In the genomic region with DNA sequence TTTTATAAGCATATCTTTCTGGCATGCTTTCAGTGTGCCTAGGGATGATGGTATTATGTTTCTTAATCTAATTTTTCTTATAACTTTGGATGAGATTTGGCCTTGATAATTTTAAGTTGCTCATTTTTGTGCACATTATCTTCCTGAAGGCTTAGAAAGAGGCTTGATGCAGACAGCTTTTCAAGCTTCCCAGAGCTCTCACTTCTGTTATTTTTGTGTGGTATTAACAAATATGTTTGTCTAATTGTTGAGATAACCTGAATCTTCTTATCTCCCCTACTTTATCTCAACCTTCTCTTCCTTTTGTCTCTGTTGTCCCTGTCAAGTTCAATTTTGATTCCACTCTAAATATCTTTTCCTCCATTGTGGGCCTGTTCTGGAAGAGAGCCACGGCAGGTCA, we compare ENCODE assay signal across 7 cellular contexts.
"Had no signal": no experiment of that assay in that cellular context is flagged by ENCODE, and none has a peak within 500 bp of the region (broad histone marks: within the 10 kb centered on the region; RNA-seq: fewer than 3 reads in every experiment).

No MANE protein-coding gene starts in this region.

- FAIRE-seq: HepG2, HTR-8/SVneo, K562 had no signal

- H3K27me3 Mint-ChIP-seq: IgD-negative memory B cell had no signal

- H3K4me1 Mint-ChIP-seq: IgD-negative memory B cell had no signal

- H3K27ac Mint-ChIP-seq: IgD-negative memory B cell had no signal

- DNase-seq: IMR-90, KBM-7 had no signal

- H3K27ac ChIP-seq: HL-60 had no signal

- H3K36me3 Mint-ChIP-seq: IgD-negative memory B cell had no signal

- H3K4me3 Mint-ChIP-seq: IgD-negative memory B cell had no signal

- ATAC-seq: HepG2, K562 had no signal

- H3K4me3 ChIP-seq: K562 had no signal
